25 cellular contexts compared by ENCODE assay signal in the genomic region with DNA sequence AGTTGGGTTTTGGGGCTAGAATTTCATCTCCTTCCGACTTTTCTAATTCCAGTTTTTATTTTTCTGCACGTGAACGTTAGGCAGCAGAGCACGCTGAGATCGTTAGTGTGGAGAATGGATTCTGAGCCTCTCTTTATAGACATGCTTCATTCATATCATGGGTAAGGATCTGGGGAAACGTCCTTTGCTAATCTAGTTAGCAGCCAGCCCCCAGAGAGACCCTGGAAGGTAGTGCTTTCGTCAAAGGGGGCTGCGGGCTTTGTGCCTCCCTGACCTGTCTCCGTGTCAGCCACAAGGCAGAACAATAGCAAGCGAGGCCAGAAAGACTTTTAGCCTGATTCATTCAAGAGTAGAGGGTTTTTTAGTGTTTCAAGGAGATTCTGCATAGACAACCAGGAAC.
A peak's percentile ranks its signal among the peaks of the same experiment; 100 is the strongest.
DNase-seq lines count a peak whose midpoint lies in the region; TF ChIP-seq lines count a peak whose summit lies in the region.
"Had no signal": no experiment of that assay in that cellular context is flagged by ENCODE, and none has a peak within 500 bp of the region (broad histone marks: within the 10 kb centered on the region; RNA-seq: fewer than 3 reads in every experiment).

No MANE protein-coding gene starts in this region.

- no peak for TF ChIP-seq CTCF in BE2C (IDR thresholded peaks at IDR 0.05; ENCODE audit: low read depth, low read length)
- TF ChIP-seq CTCF in OCI-LY3 (IDR thresholded peaks at IDR 0.05; ENCODE audit: low read depth, low read length): no peak

- peak overlapping the region in 4 of 11 experiments; percentile 37 to 74 (median 66); a peak in 6 of 22 replicates for H3K9ac ChIP-seq in BLaER1 treated with 17β-estradiol and CSF1 and Interleukin-3, amounts not matched to agents 10 nM and 100 nM
- no peak overlapping the region for H3K9ac ChIP-seq in OCI-LY3 (ENCODE audit: low read length)
- H3K9ac ChIP-seq: SK-N-SH had no signal

- peak overlapping the region in 8 of 11 experiments; percentile 22 to 87 (median 52); a peak in 14 of 22 replicates for H3K4me2 ChIP-seq in BLaER1 treated with 17β-estradiol and CSF1 and Interleukin-3, amounts not matched to agents 10 nM and 100 nM
- peak overlapping the region; percentile 31; the same call in 1 of the 2 replicates for H3K4me2 ChIP-seq in OCI-LY3 (ENCODE audit: low read length)
- H3K4me2 ChIP-seq: SK-N-SH had no signal

- H3K9me3 ChIP-seq in BE2C (no peaks in the 10 kb centered on the region), OCI-LY3 (ENCODE audit: insufficient read depth, low read length) (no peaks in the 10 kb centered on the region)
- H3K9me3 ChIP-seq in BLaER1 treated with 17β-estradiol and CSF1 and Interleukin-3, amounts not matched to agents 10 nM and 100 nM (replicated peaks in 1 of 11): peaks cover 4 to 35% (median 11%) of the 10 kb centered on the region in 11 experiments; a peak in 17 of 22 replicates
- H3K9me3 ChIP-seq in effector memory CD4-positive, alpha-beta T cell (ENCODE audit: control insufficient read depth, low read length): no peaks in the 10 kb centered on the region
- H3K9me3 ChIP-seq: esophagus squamous epithelium, prostate gland, right lobe of liver, SK-N-SH, testis had no signal

- no peaks in the 10 kb centered on the region for H3K79me2 ChIP-seq in OCI-LY3 (ENCODE audit: low read length)

- H3K4me1 ChIP-seq in BE2C (peaks cover 7% of the 10 kb centered on the region), OCI-LY3 (ENCODE audit: low read length) (peaks cover 14% of the 10 kb centered on the region)
- H3K4me1 ChIP-seq in BLaER1 treated with 17β-estradiol and CSF1 and Interleukin-3, amounts not matched to agents 10 nM and 100 nM: peaks cover 0 to 70% (median 23%) of the 10 kb centered on the region in 10 experiments; a peak in 14 of 20 replicates
- H3K4me1 ChIP-seq in effector memory CD4-positive, alpha-beta T cell (ENCODE audit: control insufficient read depth, insufficient read depth, low read length, poor library complexity, severe bottlenecking): peaks cover 45% of the 10 kb centered on the region
- H3K4me1 ChIP-seq: left ventricle myocardium inferior, prostate gland, right lobe of liver, testis had no signal

- no peak overlapping the region for H2AFZ ChIP-seq in OCI-LY3 (ENCODE audit: low read depth, low read length)

- intact Hi-C loops in cardiac septum (cut with DNase I): loop anchor here (5.0 kb wide), 1 partner anchor 34 kb away; no protein-coding TSS in a partner anchor

- DNase-seq in BE2C (no peak), NCI-H524 treated with DMSO at 0.1 percent for 48 hours (lab: John Stamatoyannopoulos, UW) (no peak), cardiac septum (ENCODE audit: low spot score) (no peak), NCI-H2081 treated with DMSO at 0.1 percent for 48 hours (lab: John Stamatoyannopoulos, UW) (no peak)
- DNase-seq in effector memory CD4-positive, alpha-beta T cell: no peak
- DNase-seq in activated CD4-positive, CD25-positive, alpha-beta regulatory T cell (lab: John Stamatoyannopoulos, UW): no peak
- DNase-seq: activated CD4-positive, alpha-beta T cell treated with anti-CD3 and anti-CD28 coated beads for 36 hours; aorta; esophagus squamous epithelium; foreskin keratinocyte; heart left ventricle; left ventricle myocardium inferior; mesendoderm; NCI-H1436 treated with DMSO at 0.1 percent for 48 hours; NCI-H446; occipital lobe; right lobe of liver; SK-N-SH; stimulated activated CD8-positive, alpha-beta memory T cell treated with anti-CD3 and anti-CD28 coated beads, Interleukin-4, amount 100 ng/mL, for 48 hours; testis had no signal

- H3K4me3 ChIP-seq in BE2C (ENCODE audit: low read depth, low read length): peak overlapping the region; percentile 35
- H3K4me3 ChIP-seq in BLaER1 treated with 17β-estradiol and CSF1 and Interleukin-3, amounts not matched to agents 10 nM and 100 nM: no peak overlapping the region
- no peak overlapping the region for H3K4me3 ChIP-seq in OCI-LY3 (ENCODE audit: low read length)
- H3K4me3 ChIP-seq in effector memory CD4-positive, alpha-beta T cell (ENCODE audit: insufficient read depth, low read depth, low read length, poor library complexity, severe bottlenecking): peak overlapping the region; percentile 4
- H3K4me3 ChIP-seq: cardiac muscle cell, esophagus squamous epithelium, heart left ventricle, left ventricle myocardium inferior, prostate gland, right lobe of liver, testis had no signal

- no peaks in the 10 kb centered on the region for H3K27me3 ChIP-seq in BE2C
- no peaks in the 10 kb centered on the region for H3K27me3 ChIP-seq in BLaER1 treated with 17β-estradiol and CSF1 and Interleukin-3, amounts not matched to agents 10 nM and 100 nM
- H3K27me3 ChIP-seq in OCI-LY3 (ENCODE audit: low read depth, low read length): no peaks in the 10 kb centered on the region
- H3K27me3 ChIP-seq in effector memory CD4-positive, alpha-beta T cell (replicated peaks; ENCODE audit: control insufficient read depth, insufficient read depth, low read length, poor library complexity, severe bottlenecking): no peaks in the 10 kb centered on the region
- H3K27me3 ChIP-seq: cardiac muscle cell, esophagus squamous epithelium, foreskin keratinocyte, heart left ventricle, right lobe of liver, testis had no signal

- H3K27ac ChIP-seq in BLaER1 treated with 17β-estradiol and CSF1 and Interleukin-3, amounts not matched to agents 10 nM and 100 nM: peak overlapping the region; percentile 11 to 88 (median 63); a peak in 19 of 22 replicates
- H3K27ac ChIP-seq in OCI-LY3 (ENCODE audit: low read length): no peak overlapping the region
- no peak overlapping the region for H3K27ac ChIP-seq in effector memory CD4-positive, alpha-beta T cell (ENCODE audit: insufficient read depth, low read length, poor library complexity, severe bottlenecking)
- H3K27ac ChIP-seq: C4-2B, cardiac muscle cell, esophagus squamous epithelium, foreskin keratinocyte, left ventricle myocardium inferior, prostate gland, right lobe of liver, testis had no signal

- H3K36me3 ChIP-seq in BE2C (no peaks in the 10 kb centered on the region), OCI-LY3 (replicated peaks; ENCODE audit: low read depth, low read length) (peaks cover 3% of the 10 kb centered on the region)
- 0 out of 22 replicates have a peak, but pooled peaks cover 0 to 4% (median 0%) of the 10 kb centered on the region in 11 experiments for H3K36me3 ChIP-seq in BLaER1 treated with 17β-estradiol and CSF1 and Interleukin-3, amounts not matched to agents 10 nM and 100 nM
- no peaks in the 10 kb centered on the region for H3K36me3 ChIP-seq in effector memory CD4-positive, alpha-beta T cell (ENCODE audit: control insufficient read depth, insufficient read depth, low read length)
- H3K36me3 ChIP-seq: cardiac muscle cell, esophagus squamous epithelium, heart left ventricle, left ventricle myocardium inferior, prostate gland, right lobe of liver had no signal

- no peaks in the 10 kb centered on the region for H4K20me1 ChIP-seq in BLaER1 treated with 17β-estradiol and CSF1 and Interleukin-3, amounts not matched to agents 10 nM and 100 nM
- no peaks in the 10 kb centered on the region for H4K20me1 ChIP-seq in OCI-LY3 (ENCODE audit: insufficient read depth, low read length)

Comparison
In these comparisons a context has a peak if more than half of its experiments do, and no peak if none do; other contexts are left out.
1. H3K4me3 ChIP-seq: peak in BE2C (single experiment) and effector memory CD4-positive, alpha-beta T cell (single experiment); none in BLaER1 treated with 17β-estradiol and CSF1 and Interleukin-3, amounts not matched to agents 10 nM and 100 nM (0 of 10) and OCI-LY3 (single experiment).
2. H3K27ac ChIP-seq: peak in BLaER1 treated with 17β-estradiol and CSF1 and Interleukin-3, amounts not matched to agents 10 nM and 100 nM (11 of 11); none in OCI-LY3 (single experiment) and effector memory CD4-positive, alpha-beta T cell (single experiment).